8 cellular contexts compared by ENCODE assay signal in genomic region chr20:8019178-8019997, GRCh38. TPM values are rescaled to one million over a fixed set of nuclear protein-coding genes. Genes with fewer than 3 reads are reported as not detected.
DNase-seq lines count a peak whose midpoint lies in the region; ATAC-seq and TF ChIP-seq lines count a peak whose summit lies in the region.

TMX4 (minus strand) TSS chr20:8019761; CDS start chr20:8019613, 148 bp downstream.

- H3K4me3 Mint-ChIP-seq in T-cell: peak within 1 kb of the TSS in 2 of 3 donors; percentile 87 to 95

- H3K9me3 Mint-ChIP-seq in T-cell: no peaks in the 10 kb centered on the region

- CTCF ChIA-PET in T-cell (lab: Charles Lee): interaction anchor here in 1 of 2 donors (1.1 to 3.3 kb wide), 2 partner anchors 19 to 24 kb away, joined by 3 to 13 read pairs; no protein-coding TSS in a partner anchor

- H3K9me3 ChIP-seq in adrenal gland (replicated peaks in 1 of 3): no peaks in the 10 kb centered on the region
- H3K9me3 ChIP-seq in heart left ventricle: no peaks in the 10 kb centered on the region
- no peaks in the 10 kb centered on the region for H3K9me3 ChIP-seq in upper lobe of right lung

- intact Hi-C loops in adrenal gland (cut with DNase I): no loop called here
- intact Hi-C loops in heart left ventricle (cut with DNase I): no loop called here
- intact Hi-C loops in posterior vena cava (cut with DNase I): no loop called here
- intact Hi-C loops in upper lobe of right lung (cut with DNase I): no loop called here

- TF ChIP-seq POLR2A in adrenal gland (IDR thresholded peaks at IDR 0.05): peak; percentile 98 to 99
- peak; percentile 93 to 99 for TF ChIP-seq POLR2A in heart left ventricle (IDR thresholded peaks at IDR 0.05)

- H3K27me3 Mint-ChIP-seq in T-cell: no peaks in the 10 kb centered on the region

- H3K27ac Mint-ChIP-seq in T-cell: peak within 1 kb of the TSS; percentile 88 to 90

- TF ChIP-seq CTCF in GM12875 (IDR thresholded peaks at IDR 0.05; ENCODE audit: borderline replicate concordance, insufficient read depth, low read depth, low read length) (peak; percentile 52), adrenal gland (IDR thresholded peaks at IDR 0.05) (peak in 5 of 6 experiments; percentile 53 to 84 (median 62)), heart left ventricle (IDR thresholded peaks at IDR 0.05) (peak; percentile 6 to 65 (median 34)), upper lobe of right lung (IDR thresholded peaks at IDR 0.05) (peak; percentile 49)

- H3K27ac ChIP-seq in adrenal gland: peak within 1 kb of the TSS; percentile 64 to 97 (median 97)
- H3K27ac ChIP-seq in heart left ventricle: peak within 1 kb of the TSS; percentile 93 to 100 (median 98)
- H3K27ac ChIP-seq in upper lobe of right lung: peak within 1 kb of the TSS; percentile 97

- POLR2A ChIA-PET in T-cell (lab: Charles Lee): no interaction called here

- H3K4me1 ChIP-seq in adrenal gland (replicated peaks in 1 of 2) (peaks cover 0 to 15% of the 10 kb centered on the region in 2 donors), heart left ventricle (peaks cover 0 to 44% (median 20%) of the 10 kb centered on the region in 12 donors), upper lobe of right lung (peaks cover 8% of the 10 kb centered on the region)

- H3K27me3 ChIP-seq in adrenal gland (no peaks in the 10 kb centered on the region), heart left ventricle (no peaks in the 10 kb centered on the region), upper lobe of right lung (no peaks in the 10 kb centered on the region)

- H3K36me3 ChIP-seq in adrenal gland (replicated peaks in 1 of 2): no peaks in the 10 kb centered on the region
- H3K36me3 ChIP-seq in heart left ventricle: no peaks in the 10 kb centered on the region
- no peaks in the 10 kb centered on the region for H3K36me3 ChIP-seq in upper lobe of right lung

- peaks cover 10% of the 10 kb centered on the region for H3K36me3 Mint-ChIP-seq in T-cell

- H3K4me3 ChIP-seq in GM12875 (ENCODE audit: low read depth, low read length) (peak within 1 kb of the TSS; percentile 80), adrenal gland (peak within 1 kb of the TSS; percentile 33 to 76 (median 58)), heart left ventricle (peak within 1 kb of the TSS; percentile 67 to 98 (median 86)), upper lobe of right lung (peak within 1 kb of the TSS; percentile 90)

- H3K4me1 Mint-ChIP-seq in T-cell: peaks cover 31 to 41% (median 38%) of the 10 kb centered on the region in 3 donors

- 0 to 1% (median 0%) methylated on average over 21 to 96 of the region's 96 CpGs for WGBS in adrenal gland, 4 donors
- WGBS in heart left ventricle, 4 donors: 0 to 1% (median 0%) methylated on average over 34 to 96 of the region's 96 CpGs

- ATAC-seq in HG02763 (IDR thresholded peaks at IDR 0.05; ENCODE audit: unreplicated experiment) (peak; percentile 93), T-cell (replicated peaks in 1 of 4) (peak; percentile 82 to 85 (median 84)), heart left ventricle (peak; percentile 94 to 98 (median 97)), upper lobe of right lung (peak; percentile 98)

- DNase-seq in NCI-H1417 (lab: John Stamatoyannopoulos, UW) (peak; percentile 98 to 99 (median 99)), T-cell (peak; percentile 70 to 89 (median 81)), adrenal gland (peak; percentile 98 to 99 (median 99)), heart left ventricle (peak; percentile 98 to 99 (median 99)), posterior vena cava (ENCODE audit: low spot score) (peak; percentile 99), upper lobe of right lung (peak; percentile 100)

RNA-seq across cellular contexts. Expression of gene TMX4, which starts in this region (rescaled TPM):
- 10 to 100 TPM; 44.2 to 69.7 (median 53.3) TPM for total RNA-seq in T-cell
- 10 to 100 TPM; 30.7 to 89.8 (median 52.6) TPM for total RNA-seq in adrenal gland
- 10 to 100 TPM; 10.1 to 58.2 (median 22.3) TPM for polyA plus RNA-seq in adrenal gland
- 100 to 1,000 TPM in 6 of 9 donors, 10 to 100 TPM in 3; 70.6 to 279 (median 115) TPM for total RNA-seq in heart left ventricle
- 100 to 1,000 TPM in 1 of 2 donors, 10 to 100 TPM in 1; 35.1 to 103 TPM for polyA plus RNA-seq in heart left ventricle
- 10 to 100 TPM; 51.8 to 64.6 TPM for total RNA-seq in posterior vena cava
- 45.0 TPM for total RNA-seq in upper lobe of right lung

Comparison
In these comparisons a context has a peak if more than half of its experiments do, and no peak if none do; other contexts are left out.
1. Peak in every context shown above with its lines: DNase-seq, ATAC-seq, H3K4me3 ChIP-seq and H3K27ac ChIP-seq.